In the genomic region with DNA sequence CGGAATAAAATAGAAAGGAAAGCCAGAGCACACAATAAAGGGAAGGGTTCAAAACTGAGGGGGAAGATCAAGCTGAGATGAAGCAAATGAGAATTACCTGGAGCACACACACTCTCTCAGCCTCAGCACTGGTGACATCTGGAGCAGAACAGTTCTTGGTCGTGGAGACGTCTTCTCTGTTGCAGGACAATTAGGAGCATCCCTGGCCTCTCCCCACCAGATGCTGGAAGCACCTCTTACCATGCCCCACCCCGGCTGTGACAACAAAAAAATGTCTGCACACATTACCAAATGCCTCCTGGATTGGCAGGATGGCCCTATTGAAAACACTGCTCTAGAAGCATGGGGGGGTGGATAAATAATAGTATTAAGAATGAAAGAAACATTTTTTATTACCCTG, we compare ENCODE assay signal across 19 cellular contexts. TPM values are rescaled to one million over a fixed set of nuclear protein-coding genes. Genes with fewer than 3 reads are reported as not detected.
A peak's percentile ranks its signal among the peaks of the same experiment; 100 is the strongest.
DNase-seq lines count a peak whose midpoint lies in the region; ATAC-seq and TF ChIP-seq lines count a peak whose summit lies in the region.
"Had no signal": no experiment of that assay in that cellular context is flagged by ENCODE, and none has a peak within 500 bp of the region (broad histone marks: within the 10 kb centered on the region; RNA-seq: fewer than 3 reads in every experiment).

No MANE protein-coding gene starts in this region.

- no peak overlapping the region for H3K4me3 ChIP-seq in gastrocnemius medialis
- H3K4me3 ChIP-seq: GM12878 had no signal

- no peak for TF ChIP-seq POLR2A in gastrocnemius medialis (IDR thresholded peaks at IDR 0.05)

- in situ Hi-C loops in gastrocnemius medialis (cut with MboI; ENCODE audit: low sequenced_read_pairs in 4 of 4): loop anchor here in 1 of 4 donors (5.0 to 25.0 kb wide), 2 partner anchors 55 to 980 kb away; no protein-coding TSS in a partner anchor

- H3K27ac ChIP-seq in foreskin keratinocyte (peak overlapping the region; percentile 88), gastrocnemius medialis (peak overlapping the region; percentile 86 to 94 (median 90)), caudate nucleus (ENCODE audit: low read depth, low read length) (no peak overlapping the region)
- H3K27ac ChIP-seq: C4-2B had no signal

- no peaks in the 10 kb centered on the region for H3K9me3 ChIP-seq in gastrocnemius medialis
- H3K9me3 ChIP-seq: Caco-2 had no signal

- ATAC-seq in foreskin keratinocyte (no peak), gastrocnemius medialis (no peak)
- ATAC-seq: GM12878, HCT116, HepG2 had no signal

- no peaks in the 10 kb centered on the region for H3K27me3 ChIP-seq in foreskin keratinocyte
- no peaks in the 10 kb centered on the region for H3K27me3 ChIP-seq in gastrocnemius medialis

- H3K36me3 ChIP-seq in gastrocnemius medialis: no peaks in the 10 kb centered on the region

- H3K4me1 ChIP-seq in foreskin keratinocyte: peaks cover 12% of the 10 kb centered on the region
- peaks cover 80 to 83% of the 10 kb centered on the region in 2 donors for H3K4me1 ChIP-seq in gastrocnemius medialis

- TF ChIP-seq CTCF in foreskin keratinocyte (conservative IDR thresholded peaks at IDR 0.05) (no peak), gastrocnemius medialis (IDR thresholded peaks at IDR 0.05 in 4 of 5, conservative IDR thresholded peaks at IDR 0.05 in 1 of 5) (no peak)

- intact Hi-C loops in gastrocnemius medialis (cut with DNase I; ENCODE audit: low total_unique reads): loop anchor here (5.0 kb wide), 1 partner anchor 60 kb away; no protein-coding TSS in a partner anchor

- peak; percentile 73 for DNase-seq in DMS79 treated with DMSO at 0.1 percent for 48 hours (lab: John Stamatoyannopoulos, UW)
- DNase-seq in NCI-H69 (lab: John Stamatoyannopoulos, UW): peak; percentile 19
- DNase-seq in foreskin keratinocyte: no peak
- DNase-seq in gastrocnemius medialis: no peak
- no peak for DNase-seq in NCI-H510A treated with DMSO at 0.1 percent for 48 hours (lab: John Stamatoyannopoulos, UW)
- no peak for DNase-seq in caudate nucleus (lab: John Stamatoyannopoulos, UW)
- no peak for DNase-seq in NCI-H1105 (lab: John Stamatoyannopoulos, UW)
- DNase-seq in HUDEP-2 (lab: John Stamatoyannopoulos, UW; ENCODE audit: unreplicated experiment in 76 of 76): no peak
- DNase-seq: Caco-2; CD4-positive, alpha-beta T cell; EL; GOT3; H7; HFFc6; KG1 had no signal

RNA-seq across cellular contexts. Expression of gene MAP3K20, which starts 43.6 kb away (rescaled TPM):
- total RNA-seq in foreskin keratinocyte: 46.8 and 52.3 TPM in 2 replicates
- 12.0 and 15.2 TPM in 2 replicates for polyA plus RNA-seq in foreskin keratinocyte
- 100 to 1,000 TPM; 225 to 517 (median 280) TPM for total RNA-seq in gastrocnemius medialis

Comparison
In these comparisons a context has a peak if more than half of its experiments do, and no peak if none do; other contexts are left out.
1. DNase-seq: peak in DMS79 treated with DMSO at 0.1 percent for 48 hours (single experiment) and NCI-H69 (single experiment); none in foreskin keratinocyte (0 of 2), gastrocnemius medialis (0 of 2), NCI-H510A treated with DMSO at 0.1 percent for 48 hours (single experiment), caudate nucleus (0 of 61), NCI-H1105 (single experiment) and HUDEP-2 (0 of 76).